In genomic region chr1:58848818-58849411, GRCh38 we compare ENCODE assay signal across 1 cellular context.
A peak's percentile ranks its signal among the peaks of the same experiment; 100 is the strongest.
TF ChIP-seq lines count a peak whose summit lies in the region.

No MANE protein-coding gene starts in this region.

TF ChIP-seq in HEK293, 187 proteins besides CTCF, POLR2A, EP300 and RAD21 (continued from another document):
- TF ChIP-seq ZNF280C (tag by site-specific recombination; IDR thresholded peaks at IDR 0.05) (no peak), GLIS2 (tag by site-specific recombination; IDR thresholded peaks at IDR 0.05) (peak; percentile 63), ZNF404 (tag by site-specific recombination; IDR thresholded peaks at IDR 0.05) (no peak), ZNF580 (tag by site-specific recombination; IDR thresholded peaks at IDR 0.05) (no peak), ZNF449 (tag by site-specific recombination; IDR thresholded peaks at IDR 0.05) (no peak)
